In genomic region chr16:68843482-68844210, GRCh38 we compare ENCODE assay signal across 1 cellular context.
TF ChIP-seq lines count a peak whose summit lies in the region.

TANGO6 (plus strand) TSS chr16:68843531; CDS start chr16:68843618, 87 bp downstream.

TF ChIP-seq in HepG2, 621 proteins besides CTCF, POLR2A, EP300 and RAD21 (continued from another document and continues in another):
- TF ChIP-seq ZNF615 (CRISPR knock-in tag; IDR thresholded peaks at IDR 0.05; ENCODE audit: borderline replicate concordance) (peak; percentile 92; the same call in 1 of the 2 replicates), EHMT2 (IDR thresholded peaks at IDR 0.05; ENCODE audit: borderline replicate concordance, low read depth, low read length) (no peak), ZNF24 (IDR thresholded peaks at IDR 0.05) (no peak), ZC3H4 (CRISPR knock-in tag; IDR thresholded peaks at IDR 0.05; ENCODE audit: borderline replicate concordance) (no peak; the same call in 1 of the 2 replicates), MATR3 (CRISPR knock-in tag; IDR thresholded peaks at IDR 0.05) (no peak), EEA1 (CRISPR knock-in tag; IDR thresholded peaks at IDR 0.05; ENCODE audit: borderline replicate concordance) (0 out of 2 replicates have a peak, but pooled peaks have one; percentile 69), POLR2AphosphoS5 (IDR thresholded peaks at IDR 0.05; ENCODE audit: low read depth, low read length) (peak; percentile 75), ZFP62 (CRISPR knock-in tag; IDR thresholded peaks at IDR 0.05) (no peak), ATF7-NPFF (CRISPR knock-in tag; IDR thresholded peaks at IDR 0.05; ENCODE audit: low read depth) (peak; percentile 44; the same call in 1 of the 2 replicates), ZHX2 (IDR thresholded peaks at IDR 0.05; ENCODE audit: low read depth) (peak; percentile 90), ZHX2 (CRISPR knock-in tag; IDR thresholded peaks at IDR 0.05; ENCODE audit: borderline replicate concordance) (no peak), KLF6 (CRISPR knock-in tag; IDR thresholded peaks at IDR 0.05) (0 out of 2 replicates have a peak, but pooled peaks have one; percentile 71), E2F2 (CRISPR knock-in tag; IDR thresholded peaks at IDR 0.05; ENCODE audit: borderline replicate concordance) (no peak; the same call in 1 of the 2 replicates), SOX6 (IDR thresholded peaks at IDR 0.05) (no peak), SOX6 (CRISPR knock-in tag; IDR thresholded peaks at IDR 0.05) (peak; percentile 65), HDAC1 (CRISPR knock-in tag; IDR thresholded peaks at IDR 0.05) (peak; percentile 89), ZNF670 (CRISPR knock-in tag; IDR thresholded peaks at IDR 0.05; ENCODE audit: borderline replicate concordance) (peak; percentile 84; the same call in 1 of the 2 replicates), YY1 (IDR thresholded peaks at IDR 0.05; ENCODE audit: insufficient read depth, insufficient replicate concordance, low read depth, low read length) (peak; percentile 100), ZNF431 (CRISPR knock-in tag; IDR thresholded peaks at IDR 0.05; ENCODE audit: borderline replicate concordance, low read depth) (peak; percentile 53; the same call in 1 of the 2 replicates), ZNF367 (CRISPR knock-in tag; IDR thresholded peaks at IDR 0.05; ENCODE audit: borderline replicate concordance) (0 out of 2 replicates have a peak, but pooled peaks have one; percentile 30), MXD3 (CRISPR knock-in tag; IDR thresholded peaks at IDR 0.05) (peak; percentile 83), SRF (IDR thresholded peaks at IDR 0.05; ENCODE audit: low read depth, low read length) (no peak), ZFAT (CRISPR knock-in tag; conservative IDR thresholded peaks at IDR 0.05) (0 out of 2 replicates have a peak, but pooled peaks have one; percentile 41), FOXP1 (IDR thresholded peaks at IDR 0.05) (no peak), FOXP1 (CRISPR knock-in tag; IDR thresholded peaks at IDR 0.05) (no peak), HNF4A (CRISPR knock-in tag; IDR thresholded peaks at IDR 0.05) (no peak), ZNF264 (CRISPR knock-in tag; IDR thresholded peaks at IDR 0.05) (peak; percentile 40; the same call in 1 of the 2 replicates), SP5 (CRISPR knock-in tag; IDR thresholded peaks at IDR 0.05; ENCODE audit: borderline replicate concordance, low read depth) (peak; percentile 79), TFE3 (CRISPR knock-in tag; IDR thresholded peaks at IDR 0.05) (0 out of 2 replicates have a peak, but pooled peaks have one; percentile 42), GMEB2 (CRISPR knock-in tag; IDR thresholded peaks at IDR 0.05; ENCODE audit: low read depth) (no peak), GRHL1 (CRISPR knock-in tag; conservative IDR thresholded peaks at IDR 0.05) (no peak), ZGPAT (CRISPR knock-in tag; IDR thresholded peaks at IDR 0.05) (peak; percentile 94), NFIB (CRISPR knock-in tag; IDR thresholded peaks at IDR 0.05; ENCODE audit: borderline replicate concordance) (no peak), DPF2 (CRISPR knock-in tag; IDR thresholded peaks at IDR 0.05; ENCODE audit: borderline replicate concordance, low read depth) (0 out of 2 replicates have a peak, but pooled peaks have one; percentile 18), NCOA1 (CRISPR knock-in tag; IDR thresholded peaks at IDR 0.05) (0 out of 2 replicates have a peak, but pooled peaks have one; percentile 84), FOXM1 (CRISPR knock-in tag; IDR thresholded peaks at IDR 0.05) (no peak), ZNF468 (CRISPR knock-in tag; IDR thresholded peaks at IDR 0.05) (no peak), ELK4 (CRISPR knock-in tag; IDR thresholded peaks at IDR 0.05; ENCODE audit: borderline replicate concordance) (no peak; the same call in 1 of the 2 replicates), MBD4 (IDR thresholded peaks at IDR 0.05; ENCODE audit: borderline replicate concordance, low read length) (no peak), ZFP82 (CRISPR knock-in tag; IDR thresholded peaks at IDR 0.05; ENCODE audit: borderline replicate concordance) (no peak), HMGXB3 (CRISPR knock-in tag; IDR thresholded peaks at IDR 0.05; ENCODE audit: borderline replicate concordance) (peak; percentile 56; the same call in 1 of the 2 replicates), ZNF121 (CRISPR knock-in tag; IDR thresholded peaks at IDR 0.05) (peak; percentile 70)
